Comparison of ENCODE assay signal across 11 cellular contexts in genomic region chr3:26627080-26627479, GRCh38. TPM values are rescaled to one million over a fixed set of nuclear protein-coding genes. Genes with fewer than 3 reads are reported as not detected.
"Had no signal": no experiment of that assay in that cellular context is flagged by ENCODE, and none has a peak within 500 bp of the region (broad histone marks: within the 10 kb centered on the region; RNA-seq: fewer than 3 reads in every experiment).

No MANE protein-coding gene starts in this region.

- H3K4me3 Mint-ChIP-seq: HFFc6, IgD-negative memory B cell had no signal

- H3K9me3 ChIP-seq: HAP-1 had no signal

- H3K4me1 Mint-ChIP-seq: IgD-negative memory B cell had no signal

- DNase-seq: GM23248, GOT3, H7, HFFc6, KBM-7 had no signal

- H3K27ac Mint-ChIP-seq: HFFc6, IgD-negative memory B cell had no signal

- H3K27ac ChIP-seq: GM23248, HL-60, KMS-11 had no signal

- H3K36me3 ChIP-seq: HAP-1 had no signal

- H3K9ac ChIP-seq: GM23248, KMS-11 had no signal

- H3K4me1 ChIP-seq: HAP-1 had no signal

- H3K4me3 ChIP-seq: GM23248, HAP-1 had no signal

- H2AFZ ChIP-seq: GM23248 had no signal

- H3K4me2 ChIP-seq: KMS-11 had no signal

RNA-seq across cellular contexts. Expression of gene LRRC3B, which starts 4.5 kb away (rescaled TPM):
- total RNA-seq: GM23248, H4, HepG2, HFFc6 had no signal
- polyA plus RNA-seq: GM23248, HepG2, IgD-negative memory B cell had no signal
